ENCODE assay signal across 28 cellular contexts in genomic region chr17:42766124-42766523, GRCh38. TPM values are rescaled to one million over a fixed set of nuclear protein-coding genes. Genes with fewer than 3 reads are reported as not detected.
"Had no signal": no experiment of that assay in that cellular context is flagged by ENCODE, and none has a peak within 500 bp of the region (broad histone marks: within the 10 kb centered on the region; RNA-seq: fewer than 3 reads in every experiment).

No MANE protein-coding gene starts in this region.

- H3K27me3 ChIP-seq: hepatocyte, suprapubic skin had no signal

- DNase-seq: islet precursor cell; left ventricle myocardium superior; lower lobe of right lung; mesendoderm; naive B cell; natural killer cell; nephron progenitor cell; occipital lobe; psoas muscle; retina; right cardiac atrium; sigmoid colon; small intestine; stimulated activated CD4-positive, alpha-beta T cell treated with anti-CD3 and anti-CD28 coated beads, Interleukin-4, amount 100 ng/mL, for 24 hours; stimulated activated naive CD4-positive, alpha-beta T cell; tibial artery; trophoblast cell; upper lobe of right lung had no signal

- H3K4me3 ChIP-seq: hepatocyte, lower lobe of right lung, neural progenitor cell, psoas muscle, sigmoid colon, spleen, suprapubic skin, thoracic aorta, tibial artery, upper lobe of right lung had no signal

- ATAC-seq: left ventricle myocardium superior; lower lobe of right lung; natural killer cell; psoas muscle; right cardiac atrium; stimulated activated effector memory CD8-positive, alpha-beta T cell treated with anti-CD3 and anti-CD28 coated beads, Interleukin-12 subunit alpha, Interleukin-12 subunit beta, amount 100 ng/mL, for 72 hours; upper lobe of right lung had no signal

- H3K9ac ChIP-seq: neural progenitor cell, parathyroid adenoma had no signal

- H3K4me1 ChIP-seq: parathyroid adenoma, upper lobe of right lung had no signal

- H3K36me3 ChIP-seq: lower lobe of right lung, neural progenitor cell, neutrophil, sigmoid colon, spleen, suprapubic skin, thoracic aorta, tibial artery, upper lobe of right lung had no signal

- H3K27ac ChIP-seq: hepatocyte, lower lobe of right lung, neural progenitor cell, neutrophil, parathyroid adenoma, psoas muscle, sigmoid colon, spleen, suprapubic skin, thoracic aorta, tibial artery, upper lobe of right lung had no signal

- FAIRE-seq: small intestine, urothelium cell line had no signal

- H3K9me3 ChIP-seq: lower lobe of right lung, neutrophil, psoas muscle, sigmoid colon, spleen, suprapubic skin, thoracic aorta, tibial artery, upper lobe of right lung had no signal

RNA-seq across cellular contexts. Expression of gene RAMP2, which starts 5.1 kb away (rescaled TPM):
- total RNA-seq: mononuclear cell, natural killer cell had no signal

RNA-seq across cellular contexts. Expression of gene WNK4, which starts 14.3 kb away (rescaled TPM):
- total RNA-seq: left ventricle myocardium superior, right cardiac atrium, thoracic aorta had no signal
